In genomic region chr22:28703436-28703835, GRCh38 we compare ENCODE assay signal across 21 cellular contexts. TPM values are rescaled to one million over a fixed set of nuclear protein-coding genes. Genes with fewer than 3 reads are reported as not detected.
DNase-seq lines count a peak whose midpoint lies in the region; ATAC-seq and TF ChIP-seq lines count a peak whose summit lies in the region.
"Had no signal": no experiment of that assay in that cellular context is flagged by ENCODE, and none has a peak within 500 bp of the region (broad histone marks: within the 10 kb centered on the region; RNA-seq: fewer than 3 reads in every experiment).

No MANE protein-coding gene starts in this region.

- intact Hi-C loops in MCF 10A (cut with micrococcal nuclease), result no loop called here

- H3K36me3 Mint-ChIP-seq in T-helper 17 cell (ENCODE audit: low read depth), result no peaks in the 10 kb centered on the region
- peaks cover 7% of the 10 kb centered on the region for H3K36me3 Mint-ChIP-seq in activated T-cell treated with anti-CD3 and anti-CD28 coated beads, Interleukin-2, amount 50 U/mL, for 4 hours (ENCODE audit: insufficient read depth)
- peaks cover 27% of the 10 kb centered on the region for H3K36me3 Mint-ChIP-seq in MCF 10A (ENCODE audit: insufficient read depth, unreplicated experiment)

- no peaks in the 10 kb centered on the region for H3K9me3 ChIP-seq in T-helper 17 cell (ENCODE audit: control insufficient read depth, low read length, poor library complexity, severe bottlenecking)
- H3K9me3 ChIP-seq: A549 had no signal

- no peak for TF ChIP-seq CTCF in MCF 10A (IDR thresholded peaks at IDR 0.05; ENCODE audit: unreplicated experiment)

- POLR2A ChIA-PET in MCF 10A (lab: Yijun Ruan, JAX), result no interaction called here

- BruUV-seq in MCF 10A (replicated peaks; lab: Mats Ljungman, UMichigan), result no TSS peak

- H3K27me3 Mint-ChIP-seq in T-helper 17 cell (no peaks in the 10 kb centered on the region), MCF 10A (ENCODE audit: insufficient read depth, unreplicated experiment) (no peaks in the 10 kb centered on the region)
- no peaks in the 10 kb centered on the region for H3K27me3 Mint-ChIP-seq in activated T-cell treated with anti-CD3 and anti-CD28 coated beads, Interleukin-2, amount 50 U/mL, for 4 hours (ENCODE audit: low read depth)
- H3K27me3 Mint-ChIP-seq: CD4-positive, CD25-positive, alpha-beta regulatory T cell had no signal

- H3K9me3 Mint-ChIP-seq in activated T-cell treated with anti-CD3 and anti-CD28 coated beads, Interleukin-2, amount 50 U/mL, for 4 hours, result no peaks in the 10 kb centered on the region
- H3K9me3 Mint-ChIP-seq in MCF 10A (ENCODE audit: unreplicated experiment), result no peaks in the 10 kb centered on the region

- H3K27ac Mint-ChIP-seq in T-helper 17 cell, result peak overlapping the region; percentile 60
- no peak overlapping the region for H3K27ac Mint-ChIP-seq in MCF 10A (ENCODE audit: low read depth, unreplicated experiment)
- H3K27ac Mint-ChIP-seq: CD4-positive, CD25-positive, alpha-beta regulatory T cell had no signal

- H3K4me3 Mint-ChIP-seq in T-helper 17 cell (no peak overlapping the region), MCF 10A (ENCODE audit: unreplicated experiment) (no peak overlapping the region)
- no peak overlapping the region for H3K4me3 Mint-ChIP-seq in activated T-cell treated with anti-CD3 and anti-CD28 coated beads, Interleukin-2, amount 50 U/mL, for 4 hours
- H3K4me3 Mint-ChIP-seq: CD4-positive, CD25-positive, alpha-beta regulatory T cell had no signal

- DNase-seq in GM03348 (ENCODE audit: low spot score) (peak; percentile 15), T-helper 17 cell (no peak), fibroblast of gingiva (ENCODE audit: low read depth) (peak; percentile 44), iris pigment epithelial cell (ENCODE audit: low read depth) (peak; percentile 22), NCI-H2227 (lab: John Stamatoyannopoulos, UW; ENCODE audit: unreplicated experiment) (no peak), MCF 10A (ENCODE audit: unreplicated experiment) (no peak), NCI-H82 treated with DMSO at 0.1 percent for 48 hours (lab: John Stamatoyannopoulos, UW; ENCODE audit: unreplicated experiment) (no peak)
- no peak for DNase-seq in activated T-cell treated with anti-CD3 and anti-CD28 coated beads, Interleukin-2, amount 50 U/mL, for 4 hours
- DNase-seq: CD4-positive, CD25-positive, alpha-beta regulatory T cell; DMS79 treated with DMSO at 0.1 percent for 48 hours; GOT3; KG1; NCI-H1417; NCI-H187; NCI-H2107; NCI-H748 treated with DMSO at 0.1 percent for 48 hours; NK-92 treated with Interleukin-12 subunit alpha and Interleukin-12 subunit beta, amount 100 ng/mL, for 24 hours had no signal

- CTCF ChIA-PET in MCF 10A (lab: Yijun Ruan, JAX), result no interaction called here

- ATAC-seq in T-helper 17 cell, result no peak
- ATAC-seq in activated T-cell treated with anti-CD3 and anti-CD28 coated beads, Interleukin-2, amount 50 U/mL, for 4 hours, result no peak
- ATAC-seq: A549, HCT116, Panc1, SK-N-SH treated with all-trans-retinoic acid at 6 μM for 48 hours had no signal

- H3K4me1 Mint-ChIP-seq in T-helper 17 cell, result no peaks in the 10 kb centered on the region
- H3K4me1 Mint-ChIP-seq in activated T-cell treated with anti-CD3 and anti-CD28 coated beads, Interleukin-2, amount 50 U/mL, for 4 hours (ENCODE audit: low read depth), result no peaks in the 10 kb centered on the region
- no peaks in the 10 kb centered on the region for H3K4me1 Mint-ChIP-seq in MCF 10A (ENCODE audit: insufficient read depth, unreplicated experiment)
- H3K4me1 Mint-ChIP-seq: CD4-positive, CD25-positive, alpha-beta regulatory T cell had no signal

RNA-seq across cellular contexts. Expression of gene TTC28, which starts 23.8 kb away (rescaled TPM):
- 1 to 10 TPM in 1 of 2 donors, under 1 TPM in 1; 0.40 to 1.9 TPM for total RNA-seq in T-helper 17 cell
- under 1 TPM; 0.66 to 0.90 (median 0.71) TPM for total RNA-seq in activated T-cell treated with anti-CD3 and anti-CD28 coated beads, Interleukin-2, amount 50 U/mL, for 4 hours
- not detected in 2 replicates for total RNA-seq in MCF 10A (2022)

RNA-seq across cellular contexts. Expression of gene CHEK2, which starts 38.2 kb away (rescaled TPM):
- total RNA-seq in T-helper 17 cell (1 to 10 TPM; 7.5 to 8.3 TPM), MCF 10A (2022) (17.6 and 18.8 TPM in 2 replicates)
- total RNA-seq in activated T-cell treated with anti-CD3 and anti-CD28 coated beads, Interleukin-2, amount 50 U/mL, for 4 hours, result 1 to 10 TPM; 6.0 to 9.1 (median 6.5) TPM

RNA-seq across cellular contexts. Expression of gene HSCB, which starts 38.4 kb away (rescaled TPM):
- total RNA-seq in T-helper 17 cell (1 to 10 TPM; 5.6 to 7.2 TPM), MCF 10A (2022) (19.3 and 24.7 TPM in 2 replicates)
- 10 to 100 TPM; 15.0 to 17.2 (median 15.0) TPM for total RNA-seq in activated T-cell treated with anti-CD3 and anti-CD28 coated beads, Interleukin-2, amount 50 U/mL, for 4 hours

Comparison
In these comparisons a context has a peak if more than half of its experiments do, and no peak if none do; other contexts are left out.
1. DNase-seq: peak in GM03348 (single experiment), fibroblast of gingiva (single experiment) and iris pigment epithelial cell (single experiment); none in T-helper 17 cell (0 of 3), NCI-H2227 (single experiment), activated T-cell treated with anti-CD3 and anti-CD28 coated beads, Interleukin-2, amount 50 U/mL, for 4 hours (single experiment), MCF 10A (single experiment) and NCI-H82 treated with DMSO at 0.1 percent for 48 hours (single experiment).